In genomic region chr6:20056350-20056992, GRCh38 we compare ENCODE assay signal across 9 cellular contexts.
A peak's percentile ranks its signal among the peaks of the same experiment; 100 is the strongest.
DNase-seq lines count a peak whose midpoint lies in the region; ATAC-seq and TF ChIP-seq lines count a peak whose summit lies in the region.
"Had no signal": no experiment of that assay in that cellular context is flagged by ENCODE, and none has a peak within 500 bp of the region (broad histone marks: within the 10 kb centered on the region; RNA-seq: fewer than 3 reads in every experiment).

No MANE protein-coding gene starts in this region.

- WGBS in GM23248 (ENCODE audit: low coverage in 1 of 2, low lambda C conversion rate in 2 of 2, missing lambda C conversion rate in 2 of 2), 2 experiments, result 0 to 3% methylated on average over 4 of the region's 4 CpGs

- H3F3A ChIP-seq in GM23248 (ENCODE audit: insufficient read depth) (no peaks in the 10 kb centered on the region), SU-DHL-6 (ENCODE audit: insufficient read depth) (no peaks in the 10 kb centered on the region)

- H3K36me3 ChIP-seq in GM23248 (ENCODE audit: low read depth) (no peaks in the 10 kb centered on the region), SU-DHL-6 (ENCODE audit: low read length) (no peaks in the 10 kb centered on the region)

- no peak overlapping the region for H3K27ac ChIP-seq in GM23248
- H3K27ac ChIP-seq in SU-DHL-6 (ENCODE audit: low read depth, low read length), result no peak overlapping the region

- H3K4me1 ChIP-seq in GM23248 (ENCODE audit: insufficient read depth), result no peaks in the 10 kb centered on the region

- TF ChIP-seq CTCF in SU-DHL-6 (IDR thresholded peaks at IDR 0.05; ENCODE audit: insufficient read depth, low read length, poor library complexity, severe bottlenecking), result peak; percentile 35

- peak; percentile 71 for DNase-seq in DMS53 treated with DMSO at 0.1 percent for 48 hours (lab: John Stamatoyannopoulos, UW; ENCODE audit: unreplicated experiment)
- DNase-seq in GM23248, result peak; percentile 79
- peak; percentile 67 for DNase-seq in NCI-H1092 treated with DMSO at 0.1 percent for 48 hours (lab: John Stamatoyannopoulos, UW)
- DNase-seq in globus pallidus (ENCODE audit: low spot score), result peak; percentile 44
- DNase-seq in skeletal muscle cell (ENCODE audit: low read depth), result peak; percentile 3
- no peak for DNase-seq in activated T-cell treated with anti-CD3 and anti-CD28 coated beads, Interleukin-2, amount 50 U/mL, for 1 hour

- no peak overlapping the region for H3K4me2 ChIP-seq in GM23248 (ENCODE audit: unreplicated experiment)
- no peak overlapping the region for H3K4me2 ChIP-seq in SU-DHL-6 (ENCODE audit: low read depth, low read length, poor library complexity, severe bottlenecking)

- H3K27me3 ChIP-seq in GM23248 (replicated peaks; ENCODE audit: insufficient read depth) (no peaks in the 10 kb centered on the region), SU-DHL-6 (ENCODE audit: low read length) (no peaks in the 10 kb centered on the region)

- no peak for ATAC-seq in GM21717 (IDR thresholded peaks at IDR 0.05; ENCODE audit: unreplicated experiment)
- ATAC-seq: naive thymus-derived CD8-positive, alpha-beta T cell had no signal

- H3K9me3 ChIP-seq in GM23248 (ENCODE audit: low read depth) (no peaks in the 10 kb centered on the region), SU-DHL-6 (ENCODE audit: insufficient read depth, low read length) (no peaks in the 10 kb centered on the region)

- H4K20me1 ChIP-seq in GM23248 (ENCODE audit: insufficient read depth) (no peaks in the 10 kb centered on the region), SU-DHL-6 (ENCODE audit: low read depth, low read length) (no peaks in the 10 kb centered on the region)

- H3K4me3 ChIP-seq in GM23248, result no peak overlapping the region
- H3K4me3 ChIP-seq in SU-DHL-6 (ENCODE audit: insufficient read depth, low read length, poor library complexity, severe bottlenecking), result no peak overlapping the region
- H3K4me3 ChIP-seq in skeletal muscle cell (ENCODE audit: low read depth, low read length), result no peak overlapping the region

- H2AFZ ChIP-seq in GM23248 (0 out of 2 replicates have a peak overlapping the region, but pooled peaks have one; percentile 19), SU-DHL-6 (ENCODE audit: low read depth, low read length, severe bottlenecking) (no peak overlapping the region)

- H3K9ac ChIP-seq in GM23248 (no peak overlapping the region), SU-DHL-6 (ENCODE audit: low read length) (no peak overlapping the region)

- H3K79me2 ChIP-seq in GM23248 (ENCODE audit: insufficient read depth) (no peaks in the 10 kb centered on the region), SU-DHL-6 (ENCODE audit: insufficient read depth, low read length) (no peaks in the 10 kb centered on the region)

- H3K9me2 ChIP-seq in GM23248 (ENCODE audit: insufficient read depth) (no peaks in the 10 kb centered on the region), SU-DHL-6 (replicated peaks; ENCODE audit: insufficient read depth, low read length) (no peaks in the 10 kb centered on the region)

- in situ Hi-C loops in GM23248 (cut with MboI), result no loop called here
